ENCODE assay signal across 8 cellular contexts in genomic region chr14:63454863-63455622, GRCh38.
A peak's percentile ranks its signal among the peaks of the same experiment; 100 is the strongest.
DNase-seq lines count a peak whose midpoint lies in the region; ATAC-seq and TF ChIP-seq lines count a peak whose summit lies in the region.

No MANE protein-coding gene starts in this region.

- peaks cover 7% of the 10 kb centered on the region; the same call in 1 of the 2 replicates for H3K36me3 ChIP-seq in IMR-90 (ENCODE audit: control insufficient read depth, insufficient read depth, low read length)

- TF ChIP-seq POLR2A in IMR-90 (IDR thresholded peaks at IDR 0.05; ENCODE audit: low read depth, low read length), result no peak

- H3K4me3 ChIP-seq in IMR-90 (ENCODE audit: insufficient read depth, low read depth, low read length), result no peak overlapping the region
- no peak overlapping the region for H3K4me3 ChIP-seq in skeletal muscle cell (ENCODE audit: low read depth, low read length)

- no peak overlapping the region for H3K9ac ChIP-seq in IMR-90 (ENCODE audit: low read depth, low read length)

- intact Hi-C loops in IMR-90 (cut with micrococcal nuclease), result no loop called here

- H3K18ac ChIP-seq in IMR-90 (ENCODE audit: low read depth, low read length), result no peak overlapping the region

- no peak overlapping the region for H2AFZ ChIP-seq in IMR-90 (replicated peaks; ENCODE audit: low read length, poor library complexity)

- no peak overlapping the region for H2BK15ac ChIP-seq in IMR-90 (ENCODE audit: low read depth, low read length)

- H3K27ac ChIP-seq in IMR-90 (ENCODE audit: insufficient read depth, low read length), result no peak overlapping the region

- H2AK5ac ChIP-seq in IMR-90 (ENCODE audit: low read depth, low read length), result no peak overlapping the region; the same call in 1 of the 2 replicates

- H3K27ac Mint-ChIP-seq in activated naive CD4-positive, alpha-beta T cell treated with anti-CD3 and anti-CD28 coated beads, Interleukin-2, amount 50 U/mL, for 24 hours, result peak overlapping the region; percentile 13

- no peaks in the 10 kb centered on the region for H3K9me3 Mint-ChIP-seq in activated naive CD4-positive, alpha-beta T cell treated with anti-CD3 and anti-CD28 coated beads, Interleukin-2, amount 50 U/mL, for 24 hours

- H3K9me1 ChIP-seq in IMR-90 (ENCODE audit: insufficient read depth, low read length), result peaks cover 7% of the 10 kb centered on the region

- no peak overlapping the region for H2BK120ac ChIP-seq in IMR-90 (ENCODE audit: low read depth, low read length)

- no peak overlapping the region for H4K91ac ChIP-seq in IMR-90 (ENCODE audit: insufficient read depth, low read depth, low read length)

- H3K23ac ChIP-seq in IMR-90 (ENCODE audit: low read depth, low read length), result no peak overlapping the region

- H3K4me1 Mint-ChIP-seq in activated naive CD4-positive, alpha-beta T cell treated with anti-CD3 and anti-CD28 coated beads, Interleukin-2, amount 50 U/mL, for 24 hours, result peaks cover 40% of the 10 kb centered on the region

- peaks cover 40% of the 10 kb centered on the region; the same call in 1 of the 2 replicates for H4K20me1 ChIP-seq in IMR-90 (ENCODE audit: insufficient read depth, low read length)

- CTCF ChIA-PET in IMR-90 (lab: Yijun Ruan, JAX), result interaction anchor here (0.6 kb wide), 1 partner anchor 48 kb away, joined by 3 read pairs; no protein-coding TSS in a partner anchor

- ATAC-seq in IMR-90 (ENCODE audit: low read depth) (peak; percentile 44; the same call in 1 of the 2 replicates), GM18517 (IDR thresholded peaks at IDR 0.05; ENCODE audit: unreplicated experiment) (no peak)

- H3K36me3 Mint-ChIP-seq in activated naive CD4-positive, alpha-beta T cell treated with anti-CD3 and anti-CD28 coated beads, Interleukin-2, amount 50 U/mL, for 24 hours, result peaks cover 7% of the 10 kb centered on the region

- 100% methylated on average over 1 of the region's 2 CpGs; no CpG with 5 or more reads in 1 of the 2 experiments for WGBS in IMR-90 (ENCODE audit: extremely low coverage in 2 of 2, insufficient read length in 1 of 2), 2 experiments

- no peak overlapping the region for H2BK20ac ChIP-seq in IMR-90 (ENCODE audit: low read depth, low read length)

- TF ChIP-seq RAD21 in IMR-90 (IDR thresholded peaks at IDR 0.05; ENCODE audit: low read length), result no peak

- dilution Hi-C loops in IMR-90 (cut with HindIII; ENCODE audit: low sequenced_read_pairs, unreplicated experiment), result no loop called here

- POLR2A ChIA-PET in IMR-90 (lab: Charles Lee; ENCODE audit: unreplicated experiment), result no interaction called here

- H4K5ac ChIP-seq in IMR-90 (ENCODE audit: low read depth, low read length), result no peak overlapping the region

- no peak overlapping the region for H3K4me3 Mint-ChIP-seq in activated naive CD4-positive, alpha-beta T cell treated with anti-CD3 and anti-CD28 coated beads, Interleukin-2, amount 50 U/mL, for 24 hours

- no peak overlapping the region for H3K14ac ChIP-seq in IMR-90 (replicated peaks; ENCODE audit: low read depth, low read length)

- no peak for TF ChIP-seq CTCF in IMR-90 (conservative IDR thresholded peaks at IDR 0.05; ENCODE audit: low read depth, low read length)

- no peak overlapping the region for H2AK9ac ChIP-seq in IMR-90 (replicated peaks; ENCODE audit: low read depth, low read length, poor library complexity)

- no peak overlapping the region for H4K8ac ChIP-seq in IMR-90 (ENCODE audit: low read depth in 2 of 2, low read length in 2 of 2)

- in situ Hi-C loops in IMR-90 (cut with MboI; ENCODE audit: low sequenced_read_pairs), result no loop called here

- no peak overlapping the region for H2BK5ac ChIP-seq in IMR-90 (ENCODE audit: low read depth, low read length, poor library complexity, severe bottlenecking)

- H3K4me2 ChIP-seq in IMR-90 (ENCODE audit: low read depth, low read length), result no peak overlapping the region

- peaks cover 3% of the 10 kb centered on the region for H3K4me1 ChIP-seq in IMR-90 (ENCODE audit: control insufficient read depth, insufficient read depth, low read length)

- no peaks in the 10 kb centered on the region for H3K9me3 ChIP-seq in IMR-90 (ENCODE audit: control insufficient read depth, insufficient read depth, low read length)

- no peak for DNase-seq in activated naive CD4-positive, alpha-beta T cell (lab: John Stamatoyannopoulos, UW)
- DNase-seq in IMR-90 (peak; percentile 54), astrocyte of the hippocampus (ENCODE audit: low read depth, low spot score) (peak; percentile 86), skeletal muscle cell (ENCODE audit: low read depth) (peak; percentile 27), activated gamma-delta T cell treated with Interleukin-2 at 50 U/mL for 16 hours (no peak), dedifferentiated amniotic fluid mesenchymal stem cell (ENCODE audit: extremely low spot score) (no peak)

- H3K56ac ChIP-seq in IMR-90 (ENCODE audit: extremely low read depth, insufficient read depth, low read length), result no peak overlapping the region

- peaks cover 37 to 73% of the 10 kb centered on the region in 2 experiments for H3K79me1 ChIP-seq in IMR-90 (ENCODE audit: low read depth in 1 of 2, low read length in 2 of 2)

- no peak overlapping the region for H3K4ac ChIP-seq in IMR-90 (ENCODE audit: low read depth, low read length)

- no peaks in the 10 kb centered on the region for H3K27me3 Mint-ChIP-seq in activated naive CD4-positive, alpha-beta T cell treated with anti-CD3 and anti-CD28 coated beads, Interleukin-2, amount 50 U/mL, for 24 hours

- no TSS peak for BruUV-seq in IMR-90 (replicated peaks; lab: Mats Ljungman, UMichigan)

- no peaks in the 10 kb centered on the region for H3K27me3 ChIP-seq in IMR-90 (ENCODE audit: control insufficient read depth, insufficient read depth, low read length)

TF ChIP-seq in IMR-90, 13 proteins besides CTCF, POLR2A, EP300 and RAD21:
- TF ChIP-seq ELK1 (IDR thresholded peaks at IDR 0.05; ENCODE audit: borderline replicate concordance, low read depth, low read length) (no peak), FOS (IDR thresholded peaks at IDR 0.05; ENCODE audit: low read depth, low read length) (no peak), CHD1 (IDR thresholded peaks at IDR 0.05; ENCODE audit: low read depth, low read length) (no peak), NFE2L2 (IDR thresholded peaks at IDR 0.05; ENCODE audit: low read depth, low read length) (no peak), USF2 (IDR thresholded peaks at IDR 0.05; ENCODE audit: low read depth, low read length) (no peak), MXI1 (IDR thresholded peaks at IDR 0.05; ENCODE audit: borderline replicate concordance, low read depth, low read length) (no peak), MAZ (IDR thresholded peaks at IDR 0.05; ENCODE audit: borderline replicate concordance, low read depth, low read length) (no peak), CEBPB (IDR thresholded peaks at IDR 0.05; ENCODE audit: low read depth, low read length) (no peak), MAFK (IDR thresholded peaks at IDR 0.05; ENCODE audit: low read depth, low read length) (no peak), BHLHE40 (IDR thresholded peaks at IDR 0.05; ENCODE audit: low read depth, low read length) (no peak), RCOR1 (IDR thresholded peaks at IDR 0.05; ENCODE audit: insufficient replicate concordance, low read length) (no peak), SMC3 (IDR thresholded peaks at IDR 0.05; ENCODE audit: low read depth, low read length) (no peak)

Comparison
In these comparisons a context has a peak if more than half of its experiments do, and no peak if none do; other contexts are left out.
1. DNase-seq: peak in IMR-90 (single experiment), astrocyte of the hippocampus (single experiment) and skeletal muscle cell (single experiment); none in activated naive CD4-positive, alpha-beta T cell (0 of 4), activated gamma-delta T cell treated with Interleukin-2 at 50 U/mL for 16 hours (single experiment) and dedifferentiated amniotic fluid mesenchymal stem cell (single experiment).